ENCODE assay signal across 13 cellular contexts in genomic region chr6:1971612-1972011, GRCh38.
A peak's percentile ranks its signal among the peaks of the same experiment; 100 is the strongest.
DNase-seq lines count a peak whose midpoint lies in the region; ATAC-seq and TF ChIP-seq lines count a peak whose summit lies in the region.
"Had no signal": no experiment of that assay in that cellular context is flagged by ENCODE, and none has a peak within 500 bp of the region (broad histone marks: within the 10 kb centered on the region; RNA-seq: fewer than 3 reads in every experiment).

No MANE protein-coding gene starts in this region.

- H3K27ac ChIP-seq in SK-N-SH (ENCODE audit: low read depth in 2 of 2, low read length in 1 of 2) = no peak overlapping the region
- H3K27ac ChIP-seq in stomach = no peak overlapping the region
- H3K27ac ChIP-seq: BLaER1 treated with 17β-estradiol and CSF1 and Interleukin-3, amounts not matched to agents 10 nM and 100 nM had no signal

- H3K27me3 ChIP-seq in SK-N-SH (ENCODE audit: insufficient read depth) (no peaks in the 10 kb centered on the region), stomach (no peaks in the 10 kb centered on the region)
- H3K27me3 ChIP-seq: BLaER1 treated with 17β-estradiol and CSF1 and Interleukin-3, amounts not matched to agents 10 nM and 100 nM had no signal

- TF ChIP-seq EP300 in SK-N-SH (IDR thresholded peaks at IDR 0.05; ENCODE audit: borderline replicate concordance in 1 of 2, low read depth in 1 of 2, low read length in 1 of 2) (no peak), stomach (IDR thresholded peaks at IDR 0.05) (no peak)

- H3K36me3 ChIP-seq in SK-N-SH (replicated peaks in 1 of 2; ENCODE audit: control insufficient read depth in 1 of 2, insufficient read depth in 2 of 2, low read length in 1 of 2) (no peaks in the 10 kb centered on the region), stomach (no peaks in the 10 kb centered on the region)
- H3K36me3 ChIP-seq: BLaER1 treated with 17β-estradiol and CSF1 and Interleukin-3, amounts not matched to agents 10 nM and 100 nM; HAP-1 had no signal

- H3K9me2 ChIP-seq in SK-N-SH = no peaks in the 10 kb centered on the region

- H3K9me3 ChIP-seq in SK-N-SH (no peaks in the 10 kb centered on the region), stomach (no peaks in the 10 kb centered on the region)
- H3K9me3 ChIP-seq: BLaER1 treated with 17β-estradiol and CSF1 and Interleukin-3, amounts not matched to agents 10 nM and 100 nM; HAP-1 had no signal

- no peak for DNase-seq in SK-N-SH
- DNase-seq in fibroblast of gingiva (ENCODE audit: low read depth) = peak; percentile 33
- DNase-seq in nephron progenitor cell = no peak
- DNase-seq in GM10248 (ENCODE audit: extremely low spot score) = no peak
- no peak for DNase-seq in activated naive CD4-positive, alpha-beta T cell treated with Interleukin-2 at 50 U/mL for 16 hours
- DNase-seq in SW 1271 (lab: John Stamatoyannopoulos, UW) = no peak
- DNase-seq in stomach = no peak
- DNase-seq: NCI-H2029 treated with DMSO at 0.1 percent for 48 hours, NCI-H524, SHP77 treated with DMSO at 0.1 percent for 48 hours had no signal

- no peaks in the 10 kb centered on the region for H4K20me1 ChIP-seq in SK-N-SH (ENCODE audit: insufficient read depth)

- no peak overlapping the region for H2AFZ ChIP-seq in SK-N-SH (ENCODE audit: low read depth)

- peak overlapping the region; percentile 62 for H3K27ac Mint-ChIP-seq in nephron progenitor cell

- H3K4me2 ChIP-seq in SK-N-SH = no peak overlapping the region
- H3K4me2 ChIP-seq: BLaER1 treated with 17β-estradiol and CSF1 and Interleukin-3, amounts not matched to agents 10 nM and 100 nM had no signal

- H3K4me1 ChIP-seq in SK-N-SH (ENCODE audit: control insufficient read depth in 1 of 2, insufficient read depth in 2 of 2, low read depth in 1 of 2, low read length in 1 of 2) = peaks cover 0 to 16% of the 10 kb centered on the region in 2 experiments; a peak in 2 of 4 replicates
- peaks cover 0 to 16% (median 5%) of the 10 kb centered on the region in 4 donors for H3K4me1 ChIP-seq in stomach
- H3K4me1 ChIP-seq: BLaER1 treated with 17β-estradiol and CSF1 and Interleukin-3, amounts not matched to agents 10 nM and 100 nM had no signal

- TF ChIP-seq RAD21 in SK-N-SH (IDR thresholded peaks at IDR 0.05; ENCODE audit: low read length) = no peak

- no peak for TF ChIP-seq CTCF in SK-N-SH (IDR thresholded peaks at IDR 0.05)
- TF ChIP-seq CTCF in nephron progenitor cell (IDR thresholded peaks at IDR 0.05) = no peak
- no peak for TF ChIP-seq CTCF in GM10248 (IDR thresholded peaks at IDR 0.05; ENCODE audit: control extremely low read depth, extremely low read depth, low read depth, missing control alignments)
- no peak for TF ChIP-seq CTCF in stomach (IDR thresholded peaks at IDR 0.05)

- no peaks in the 10 kb centered on the region for H3F3A ChIP-seq in SK-N-SH (replicated peaks; ENCODE audit: insufficient read depth)

- no peaks in the 10 kb centered on the region for H3K79me2 ChIP-seq in SK-N-SH (ENCODE audit: insufficient read depth)

- no peak for TF ChIP-seq POLR2A in stomach (IDR thresholded peaks at IDR 0.05)

- intact Hi-C loops in stomach (cut with DNase I; ENCODE audit: low total_unique reads) = no loop called here

- peak; percentile 49; the same call in 1 of the 3 replicates for ATAC-seq in SK-N-SH treated with all-trans-retinoic acid at 6 μM for 48 hours

- 74% methylated on average over 5 of the region's 5 CpGs for WGBS in SK-N-SH (ENCODE audit: low lambda C conversion rate)
- WGBS in stomach, 5 donors = 47 to 63% (median 54%) methylated on average over 5 of the region's 5 CpGs

- no peaks in the 10 kb centered on the region for H3K9me3 Mint-ChIP-seq in nephron progenitor cell

- no peak overlapping the region for H3K4me3 ChIP-seq in SK-N-SH (ENCODE audit: low read depth in 2 of 2, low read length in 1 of 2)
- H3K4me3 ChIP-seq in stomach = no peak overlapping the region
- H3K4me3 ChIP-seq: BLaER1 treated with 17β-estradiol and CSF1 and Interleukin-3, amounts not matched to agents 10 nM and 100 nM; HAP-1 had no signal

- POLR2A ChIA-PET in SK-N-SH (lab: Yijun Ruan, JAX) (no interaction called here), GM10248 (lab: Yijun Ruan, JAX) (no interaction called here)

- CTCF ChIA-PET in SK-N-SH (lab: Yijun Ruan, JAX) = no interaction called here
- CTCF ChIA-PET in GM10248 (lab: Yijun Ruan, JAX) = interaction anchor here (1.0 to 1.5 kb wide), 2 partner anchors 15 to 19 kb away, joined by 3 to 4 read pairs; no protein-coding TSS in a partner anchor

- H3K9ac ChIP-seq in SK-N-SH = no peak overlapping the region
- H3K9ac ChIP-seq: BLaER1 treated with 17β-estradiol and CSF1 and Interleukin-3, amounts not matched to agents 10 nM and 100 nM had no signal

- H3K4me1 Mint-ChIP-seq in nephron progenitor cell = peaks cover 34% of the 10 kb centered on the region

- no peaks in the 10 kb centered on the region for H3K36me3 Mint-ChIP-seq in nephron progenitor cell (ENCODE audit: low read depth)

- H3K27me3 Mint-ChIP-seq in nephron progenitor cell (ENCODE audit: low read depth, poor library complexity) = peaks cover 3% of the 10 kb centered on the region

- no peak overlapping the region for H3K4me3 Mint-ChIP-seq in nephron progenitor cell

TF ChIP-seq in SK-N-SH treated with all-trans-retinoic acid at 6 μM for 48 hours, 23 proteins besides CTCF, POLR2A, EP300 and RAD21 (continues in another document):
- TF ChIP-seq BACH2 (CRISPR knock-in tag; IDR thresholded peaks at IDR 0.05; ENCODE audit: borderline replicate concordance) (no peak), ESRRG (CRISPR knock-in tag; IDR thresholded peaks at IDR 0.05) (no peak), ZC3H10 (CRISPR knock-in tag; IDR thresholded peaks at IDR 0.05) (no peak), POU6F1 (CRISPR knock-in tag; IDR thresholded peaks at IDR 0.05; ENCODE audit: borderline replicate concordance, low read depth) (no peak), ZNF565 (CRISPR knock-in tag; conservative IDR thresholded peaks at IDR 0.05; ENCODE audit: low read depth) (no peak), ARNTL (CRISPR knock-in tag; IDR thresholded peaks at IDR 0.05; ENCODE audit: borderline replicate concordance, low read depth) (no peak)

TF ChIP-seq in SK-N-SH, 30 proteins besides CTCF, POLR2A, EP300 and RAD21 (continues in another document):
- TF ChIP-seq ELF1 (IDR thresholded peaks at IDR 0.05) = no peak
- TF ChIP-seq NRF1 (IDR thresholded peaks at IDR 0.05; ENCODE audit: low read depth, low read length) = no peak
- no peak for TF ChIP-seq IRF3 (IDR thresholded peaks at IDR 0.05; ENCODE audit: low read depth, low read length)
- no peak for TF ChIP-seq NFIC (IDR thresholded peaks at IDR 0.05; ENCODE audit: borderline replicate concordance)
- TF ChIP-seq SIN3A (IDR thresholded peaks at IDR 0.05; ENCODE audit: borderline replicate concordance, low read depth, low read length) = no peak
- no peak for TF ChIP-seq SMC3 (IDR thresholded peaks at IDR 0.05; ENCODE audit: low read depth, low read length)
- TF ChIP-seq YY1 (IDR thresholded peaks at IDR 0.05; ENCODE audit: low read depth) = no peak
- TF ChIP-seq TAF1 (IDR thresholded peaks at IDR 0.05; ENCODE audit: borderline replicate concordance, low read depth, low read length) = no peak
- TF ChIP-seq CHD2 (IDR thresholded peaks at IDR 0.05; ENCODE audit: low read length, partially characterized antibody) = no peak
- TF ChIP-seq FOXJ3 (CRISPR knock-in tag; IDR thresholded peaks at IDR 0.05) = no peak
- TF ChIP-seq REST (IDR thresholded peaks at IDR 0.05; ENCODE audit: low read depth, low read length) = no peak
- TF ChIP-seq USF2 (IDR thresholded peaks at IDR 0.05; ENCODE audit: borderline replicate concordance, low read depth, low read length) = no peak
- TF ChIP-seq JUND (IDR thresholded peaks at IDR 0.05) = no peak
- no peak for TF ChIP-seq FOSL2 (IDR thresholded peaks at IDR 0.05; ENCODE audit: borderline replicate concordance, low read depth)
- no peak for TF ChIP-seq RXRA (IDR thresholded peaks at IDR 0.05; ENCODE audit: borderline replicate concordance, low read depth)
